In genomic region chr4:1767770-1768366, GRCh38 we compare ENCODE assay signal across 8 cellular contexts. TPM values are rescaled to one million over a fixed set of nuclear protein-coding genes. Genes with fewer than 3 reads are reported as not detected.
DNase-seq lines count a peak whose midpoint lies in the region; ATAC-seq and TF ChIP-seq lines count a peak whose summit lies in the region.

No MANE protein-coding gene starts in this region.

- peak overlapping the region; percentile 64 for H3K4me2 ChIP-seq in DOHH2 (ENCODE audit: low read length)

- no peaks in the 10 kb centered on the region for H3K79me2 ChIP-seq in DOHH2 (ENCODE audit: control insufficient read depth, low read length)

- peaks cover 4 to 8% of the 10 kb centered on the region in 2 donors for H3K4me1 Mint-ChIP-seq in effector memory CD8-positive, alpha-beta T cell (ENCODE audit: low read depth in 2 of 2)
- peaks cover 2 to 22% (median 8%) of the 10 kb centered on the region in 4 donors for H3K4me1 Mint-ChIP-seq in naive thymus-derived CD8-positive, alpha-beta T cell

- H4K20me1 ChIP-seq in DOHH2 (ENCODE audit: control insufficient read depth, insufficient read depth, low read depth, low read length), result no peaks in the 10 kb centered on the region

- H3K9me3 Mint-ChIP-seq in effector memory CD8-positive, alpha-beta T cell, result no peaks in the 10 kb centered on the region
- no peaks in the 10 kb centered on the region for H3K9me3 Mint-ChIP-seq in naive thymus-derived CD8-positive, alpha-beta T cell

- H3K36me3 ChIP-seq in DOHH2 (ENCODE audit: control insufficient read depth, low read length) (no peaks in the 10 kb centered on the region), Peyer's patch (no peaks in the 10 kb centered on the region)

- no peaks in the 10 kb centered on the region for H3K9me3 ChIP-seq in DOHH2 (ENCODE audit: control insufficient read depth, insufficient read depth, low read length)
- no peaks in the 10 kb centered on the region for H3K9me3 ChIP-seq in Peyer's patch

- no peaks in the 10 kb centered on the region for H3F3A ChIP-seq in DOHH2 (ENCODE audit: control insufficient read depth, insufficient read depth)

- H3K27me3 ChIP-seq in DOHH2 (ENCODE audit: control insufficient read depth, low read length) (peaks cover 37% of the 10 kb centered on the region), Peyer's patch (peaks cover 0 to 18% of the 10 kb centered on the region in 2 donors)

- peak; percentile 40 for TF ChIP-seq CTCF in DOHH2 (IDR thresholded peaks at IDR 0.05; ENCODE audit: low read depth, low read length, poor library complexity, severe bottlenecking)
- peak in 4 of 6 experiments; percentile 12 to 31 (median 14) for TF ChIP-seq CTCF in Peyer's patch (IDR thresholded peaks at IDR 0.05)

- POLR2A ChIA-PET in naive thymus-derived CD8-positive, alpha-beta T cell (lab: Charles Lee), result no interaction called here

- H3K27ac ChIP-seq in DOHH2 (ENCODE audit: low read depth, low read length) (no peak overlapping the region), Peyer's patch (no peak overlapping the region)

- peak; percentile 100 for DNase-seq in 8988T
- DNase-seq in Peyer's patch, result peak in 2 of 3 donors; percentile 55 to 71
- DNase-seq in effector memory CD8-positive, alpha-beta T cell, result no peak
- peak in 1 of 10 donors; percentile 12 for DNase-seq in naive thymus-derived CD8-positive, alpha-beta T cell
- no peak for DNase-seq in G401 (ENCODE audit: low spot score)
- DNase-seq in NCI-H774 (lab: John Stamatoyannopoulos, UW), result no peak
- no peak for DNase-seq in NCI-H128 (lab: John Stamatoyannopoulos, UW; ENCODE audit: unreplicated experiment)

- no peak for TF ChIP-seq POLR2A in Peyer's patch (IDR thresholded peaks at IDR 0.05)

- peak overlapping the region; percentile 72 to 74 for H3K4me3 Mint-ChIP-seq in effector memory CD8-positive, alpha-beta T cell
- H3K4me3 Mint-ChIP-seq in naive thymus-derived CD8-positive, alpha-beta T cell, result peak overlapping the region; percentile 39 to 84 (median 58)

- no peaks in the 10 kb centered on the region for H3K36me3 Mint-ChIP-seq in effector memory CD8-positive, alpha-beta T cell (ENCODE audit: insufficient read depth)
- H3K36me3 Mint-ChIP-seq in naive thymus-derived CD8-positive, alpha-beta T cell, result no peaks in the 10 kb centered on the region

- in situ Hi-C loops in G401 (cut with HindIII; ENCODE audit: low sequenced_read_pairs), result no loop called here

- H3K27ac Mint-ChIP-seq in effector memory CD8-positive, alpha-beta T cell, result no peak overlapping the region
- no peak overlapping the region for H3K27ac Mint-ChIP-seq in naive thymus-derived CD8-positive, alpha-beta T cell

- peaks cover 21 to 47% of the 10 kb centered on the region in 2 donors for H3K27me3 Mint-ChIP-seq in effector memory CD8-positive, alpha-beta T cell
- H3K27me3 Mint-ChIP-seq in naive thymus-derived CD8-positive, alpha-beta T cell, result peaks cover 2 to 34% (median 8%) of the 10 kb centered on the region in 5 donors

- peaks cover 23% of the 10 kb centered on the region for H3K4me1 ChIP-seq in DOHH2 (ENCODE audit: control insufficient read depth, low read length)
- H3K4me1 ChIP-seq in Peyer's patch, result peaks cover 0 to 23% (median 10%) of the 10 kb centered on the region in 4 donors

- ATAC-seq in effector memory CD8-positive, alpha-beta T cell (replicated peaks), result peak; percentile 44
- peak; percentile 54 for ATAC-seq in naive thymus-derived CD8-positive, alpha-beta T cell

- H3K4me3 ChIP-seq in DOHH2 (ENCODE audit: low read length) (peak overlapping the region; percentile 54), Peyer's patch (peak overlapping the region; percentile 33 to 65 (median 54))

- H3K9me2 ChIP-seq in DOHH2 (replicated peaks; ENCODE audit: control insufficient read depth, low read length), result no peaks in the 10 kb centered on the region

RNA-seq across cellular contexts. Expression of gene FGFR3, which starts 25.2 kb away (rescaled TPM):
- total RNA-seq in Peyer's patch, result 100 to 1,000 TPM in 2 of 4 donors, 10 to 100 TPM in 2; 45.4 to 168 (median 92.4) TPM
- not detected for total RNA-seq in naive thymus-derived CD8-positive, alpha-beta T cell
- under 1 TPM in 1 of 3 donors, not detected in 2; 0.19 TPM for polyA plus RNA-seq in naive thymus-derived CD8-positive, alpha-beta T cell
- 38.4 and 49.9 TPM in 2 replicates for total RNA-seq in G401 (2014; rRNA removed; shearing (Covaris generic))

RNA-seq across cellular contexts. Expression of gene TACC3, which starts 46.5 kb away (rescaled TPM):
- total RNA-seq in Peyer's patch, result 100 to 1,000 TPM in 1 of 4 donors, 10 to 100 TPM in 3; 19.1 to 138 (median 28.0) TPM
- 100 to 1,000 TPM; 145 to 150 TPM for total RNA-seq in naive thymus-derived CD8-positive, alpha-beta T cell
- 10 to 100 TPM; 38.7 to 91.6 (median 61.2) TPM for polyA plus RNA-seq in naive thymus-derived CD8-positive, alpha-beta T cell
- total RNA-seq in G401 (2014; rRNA removed; shearing (Covaris generic)), result 139 and 164 TPM in 2 replicates

RNA-seq across cellular contexts. Expression of gene TMEM129, which starts 46.7 kb away (rescaled TPM):
- total RNA-seq in Peyer's patch, result 100 to 1,000 TPM in 1 of 4 donors, 10 to 100 TPM in 3; 28.9 to 106 (median 67.1) TPM
- total RNA-seq in naive thymus-derived CD8-positive, alpha-beta T cell, result 10 to 100 TPM; 34.0 to 35.2 TPM
- polyA plus RNA-seq in naive thymus-derived CD8-positive, alpha-beta T cell, result 10 to 100 TPM; 26.9 to 41.7 (median 28.4) TPM
- total RNA-seq in G401 (2014; rRNA removed; shearing (Covaris generic)), result 51.6 and 91.7 TPM in 2 replicates

RNA-seq across cellular contexts. Expression of gene SLBP, which starts 55.7 kb away (rescaled TPM):
- total RNA-seq in Peyer's patch, result 10 to 100 TPM; 18.4 to 86.6 (median 26.2) TPM
- 10 to 100 TPM; 32.5 to 33.9 TPM for total RNA-seq in naive thymus-derived CD8-positive, alpha-beta T cell
- polyA plus RNA-seq in naive thymus-derived CD8-positive, alpha-beta T cell, result 10 to 100 TPM; 42.6 to 49.3 (median 46.6) TPM
- 98.5 and 101 TPM in 2 replicates for total RNA-seq in G401 (2014; rRNA removed; shearing (Covaris generic))

Comparison
In these comparisons a context has a peak if more than half of its experiments do, and no peak if none do; other contexts are left out.
1. DNase-seq: peak in 8988T (single experiment) and Peyer's patch (2 of 3); none in effector memory CD8-positive, alpha-beta T cell (0 of 3), G401 (single experiment), NCI-H774 (single experiment) and NCI-H128 (single experiment).
2. RNA of gene FGFR3, which starts 25.2 kb away (total RNA-seq): 45.4 to 168 TPM in Peyer's patch and 38.4 to 49.9 TPM in G401; not detected in naive thymus-derived CD8-positive, alpha-beta T cell; every median in the first group is over 10 times any median in the second.